ENCODE assay signal across 11 cellular contexts in genomic region chr6:41439524-41440418, GRCh38.
DNase-seq lines count a peak whose midpoint lies in the region; ATAC-seq, FAIRE-seq and TF ChIP-seq lines count a peak whose summit lies in the region.
"Had no signal": no experiment of that assay in that cellular context is flagged by ENCODE, and none has a peak within 500 bp of the region (broad histone marks: within the 10 kb centered on the region; RNA-seq: fewer than 3 reads in every experiment).

No MANE protein-coding gene starts in this region.

- WGBS in small intestine, 3 donors: 69 to 88% (median 76%) methylated on average over 8 of the region's 8 CpGs

- peak overlapping the region; percentile 71 to 79 for H3K4me3 Mint-ChIP-seq in effector memory CD8-positive, alpha-beta T cell

- H3K27me3 ChIP-seq in left ventricle myocardium inferior (ENCODE audit: low read depth) (peaks cover 29% of the 10 kb centered on the region), small intestine (ENCODE audit: control insufficient read depth in 2 of 2, insufficient read depth in 2 of 2, low read length in 2 of 2) (no peaks in the 10 kb centered on the region)

- H3K36me3 ChIP-seq in left ventricle myocardium inferior: no peaks in the 10 kb centered on the region
- H3K36me3 ChIP-seq in small intestine (ENCODE audit: control insufficient read depth in 2 of 2, insufficient read depth in 2 of 2, low read length in 2 of 2): no peaks in the 10 kb centered on the region

- peaks cover 37 to 44% of the 10 kb centered on the region in 2 donors for H3K4me1 Mint-ChIP-seq in effector memory CD8-positive, alpha-beta T cell (ENCODE audit: low read depth in 2 of 2)

- H3K9me3 ChIP-seq in left ventricle myocardium inferior (replicated peaks) (no peaks in the 10 kb centered on the region), small intestine (ENCODE audit: control insufficient read depth, low read depth) (no peaks in the 10 kb centered on the region)

- H3K4me1 ChIP-seq in left ventricle myocardium inferior: peaks cover 10% of the 10 kb centered on the region
- H3K4me1 ChIP-seq in small intestine (ENCODE audit: control insufficient read depth in 2 of 2, insufficient read depth in 1 of 2, low read depth in 1 of 2, low read length in 1 of 2): peaks cover 0 to 4% of the 10 kb centered on the region in 2 donors

- H3K4me3 ChIP-seq in left ventricle myocardium inferior: no peak overlapping the region
- H3K4me3 ChIP-seq in small intestine (ENCODE audit: low read depth in 1 of 2, low read length in 2 of 2): no peak overlapping the region

- TF ChIP-seq CTCF in left ventricle myocardium inferior (IDR thresholded peaks at IDR 0.05; ENCODE audit: borderline replicate concordance): no peak

- no peaks in the 10 kb centered on the region for H3K9me3 Mint-ChIP-seq in effector memory CD8-positive, alpha-beta T cell

- intact Hi-C loops in left ventricle myocardium inferior (cut with micrococcal nuclease): no loop called here

- H3K27ac ChIP-seq in left ventricle myocardium inferior (replicated peaks) (no peak overlapping the region), small intestine (ENCODE audit: low read depth in 1 of 2, low read length in 1 of 2) (no peak overlapping the region)

- peak; percentile 62 for ATAC-seq in GM21367 (IDR thresholded peaks at IDR 0.05; ENCODE audit: unreplicated experiment)
- peak; percentile 83 for ATAC-seq in effector memory CD8-positive, alpha-beta T cell (replicated peaks)

- peaks cover 13% of the 10 kb centered on the region for H3K36me3 Mint-ChIP-seq in effector memory CD8-positive, alpha-beta T cell (ENCODE audit: insufficient read depth)

- DNase-seq in GF-D8 (lab: John Stamatoyannopoulos, UW) (peak; percentile 65), NCI-H69 (lab: John Stamatoyannopoulos, UW) (peak; percentile 74), NCI-H1694 (lab: John Stamatoyannopoulos, UW) (no peak), NCI-H2107 treated with DMSO at 0.1 percent for 48 hours (lab: John Stamatoyannopoulos, UW; ENCODE audit: unreplicated experiment) (no peak), left ventricle myocardium inferior (no peak), small intestine (no peak)
- DNase-seq in effector memory CD8-positive, alpha-beta T cell: peak in 1 of 3 experiments; percentile 29
- DNase-seq: cortex of kidney had no signal

- H3K27ac Mint-ChIP-seq in effector memory CD8-positive, alpha-beta T cell: peak overlapping the region; percentile 25 to 36

- no peak for FAIRE-seq in small intestine (lab: Jason Lieb, UNC)
- FAIRE-seq: H54, RCC 7860 had no signal

- H3K27me3 Mint-ChIP-seq in effector memory CD8-positive, alpha-beta T cell: peaks cover 13 to 15% of the 10 kb centered on the region in 2 donors

Comparison
In these comparisons a context has a peak if more than half of its experiments do, and no peak if none do; other contexts are left out.
1. DNase-seq: peak in GF-D8 (single experiment) and NCI-H69 (single experiment); none in NCI-H1694 (single experiment), NCI-H2107 treated with DMSO at 0.1 percent for 48 hours (single experiment), left ventricle myocardium inferior (single experiment) and small intestine (single experiment).